27 cellular contexts compared by ENCODE assay signal in genomic region chr21:24856326-24856725, GRCh38.
"Had no signal": no experiment of that assay in that cellular context is flagged by ENCODE, and none has a peak within 500 bp of the region (broad histone marks: within the 10 kb centered on the region; RNA-seq: fewer than 3 reads in every experiment).

No MANE protein-coding gene starts in this region.

- H3K27me3 ChIP-seq: stomach, suprapubic skin, testis, thyroid gland, tibial artery, tibial nerve, transverse colon, upper lobe of left lung, upper lobe of right lung, uterus, vagina had no signal

- H3K4me3 ChIP-seq: stomach, suprapubic skin, testis, thoracic aorta, thyroid gland, tibial artery, tibial nerve, transverse colon, upper lobe of left lung, upper lobe of right lung, uterus, vagina had no signal

- DNase-seq: stimulated activated CD4-positive, alpha-beta T cell treated with anti-CD3 and anti-CD28 coated beads, Interleukin-2, amount 100 ng/mL, for 48 hours; stimulated activated CD4-positive, alpha-beta T cell treated with anti-CD3 and anti-CD28 coated beads, Interleukin-4, amount 100 ng/mL, for 1 hour; stimulated activated CD4-positive, alpha-beta T cell treated with anti-CD3 and anti-CD28 coated beads, Interleukin-4, amount 100 ng/mL, for 24 hours; stimulated activated CD4-positive, alpha-beta T cell treated with anti-CD3 and anti-CD28 coated beads, Interleukin-4, amount 100 ng/mL, for 4 hours; stimulated activated CD8-positive, alpha-beta memory T cell treated with anti-CD3 and anti-CD28 coated beads, Interleukin-4, amount 100 ng/mL, for 48 hours; stimulated activated naive B cell treated with anti-CD40 and anti-IgM and Interleukin-4, amounts not matched to agents 10 μg/mL and 1 μg/mL and 100 μg/mL, for 72 hours; stimulated activated naive CD4-positive, alpha-beta T cell; stimulated activated naive CD4-positive, alpha-beta T cell treated with Interleukin-2 at 50 U/mL for 16 hours; stimulated activated naive CD8-positive, alpha-beta T cell treated with anti-CD3 and anti-CD28 coated beads, Interleukin-15, amount 100 ng/mL, for 72 hours; stimulated activated naive CD8-positive, alpha-beta T cell treated with anti-CD3 and anti-CD28 coated beads, Interleukin-15, Interleukin-2, amounts not matched to agents 100 U/mL and 50 U/mL, for 24 hours; stomach; substantia nigra; testis; thyroid gland; tibial artery; transverse colon; trophoblast cell; upper lobe of left lung; upper lobe of right lung; uterus had no signal

- H3K36me3 ChIP-seq: stomach, suprapubic skin, thoracic aorta, thyroid gland, tibial artery, tibial nerve, transverse colon, upper lobe of left lung, upper lobe of right lung, uterus, vagina had no signal

- FAIRE-seq: urothelium cell line had no signal

- H3K27ac ChIP-seq: stomach, suprapubic skin, testis, thoracic aorta, thyroid gland, tibial artery, tibial nerve, transverse colon, upper lobe of left lung, upper lobe of right lung, uterus, vagina had no signal

- H3K9me3 ChIP-seq: stomach, suprapubic skin, testis, thoracic aorta, thyroid gland, tibial artery, tibial nerve, transverse colon, upper lobe of left lung, upper lobe of right lung, uterus, vagina had no signal

- ATAC-seq: stimulated activated effector memory CD8-positive, alpha-beta T cell treated with anti-CD3 and anti-CD28 coated beads, Interleukin-12 subunit alpha, Interleukin-12 subunit beta, amount 100 ng/mL, for 72 hours; stimulated activated memory B cell treated with anti-CD40 and anti-IgM and Interleukin-4, amounts not matched to agents 10 μg/mL and 1 μg/mL and 100 μg/mL, for 72 hours; stimulated activated naive B cell treated with anti-CD40 and anti-IgM and Interleukin-4, amounts not matched to agents 10 μg/mL and 1 μg/mL and 100 μg/mL, for 72 hours; stimulated activated naive CD8-positive, alpha-beta T cell treated with anti-CD3 and anti-CD28 coated beads, Interleukin-15, amount 100 ng/mL, for 72 hours; stimulated activated naive CD8-positive, alpha-beta T cell treated with anti-CD3 and anti-CD28 coated beads, Interleukin-15, Interleukin-2, amounts not matched to agents 100 U/mL and 50 U/mL, for 24 hours; upper lobe of right lung had no signal

- H3K4me1 ChIP-seq: stomach, suprapubic skin, testis, thyroid gland, tibial artery, tibial nerve, transverse colon, upper lobe of left lung, upper lobe of right lung, uterus, vagina had no signal
